In genomic region chr1:37685722-37686121, GRCh38 we compare ENCODE assay signal across 1 cellular context.
TF ChIP-seq lines count a peak whose summit lies in the region.

No MANE protein-coding gene starts in this region.

TF ChIP-seq in K562, 482 proteins besides CTCF, POLR2A, EP300 and RAD21 (continued from another document):
- TF ChIP-seq POLR2B (IDR thresholded peaks at IDR 0.05; ENCODE audit: low read depth, partially characterized antibody) (peak; percentile 32), ZBED1 (IDR thresholded peaks at IDR 0.05) (no peak)
